In the genomic region with DNA sequence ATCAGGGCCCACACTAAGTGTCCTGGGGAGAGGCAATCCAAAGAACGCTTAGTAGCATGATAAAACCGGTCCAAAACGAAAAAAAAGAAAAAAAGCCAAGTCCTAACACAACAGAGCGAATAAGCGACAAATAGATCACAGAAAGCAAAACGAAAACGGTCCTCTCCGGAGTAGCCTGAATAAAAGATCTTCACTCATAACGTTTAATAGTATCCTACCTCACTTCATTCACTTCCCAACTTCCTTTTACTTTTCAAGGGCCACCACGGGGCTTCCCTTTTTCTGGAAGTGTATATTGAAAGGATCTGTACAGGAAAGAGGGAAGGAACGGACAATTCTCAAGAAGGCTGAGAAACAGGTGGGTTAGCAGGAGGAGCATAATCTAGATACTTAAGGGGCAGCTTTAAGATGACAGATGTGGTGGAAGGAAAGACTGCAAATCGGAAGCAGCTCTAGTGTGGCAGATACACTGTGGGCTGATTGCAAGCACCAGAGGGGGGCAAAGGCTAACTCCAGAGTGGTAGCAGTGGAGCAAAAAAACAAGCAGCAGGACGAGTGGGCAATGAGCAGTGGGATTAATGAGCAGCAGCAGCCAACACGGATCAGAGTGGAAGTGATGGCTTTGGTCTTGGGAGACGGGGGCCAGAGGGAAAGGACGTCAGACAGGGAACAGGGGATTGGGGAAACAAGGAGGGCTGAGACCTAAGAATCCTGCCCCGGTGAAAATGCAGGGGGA, we compare ENCODE assay signal across 8 cellular contexts. TPM values are rescaled to one million over a fixed set of nuclear protein-coding genes. Genes with fewer than 3 reads are reported as not detected.
DNase-seq lines count a peak whose midpoint lies in the region; ATAC-seq, FAIRE-seq and TF ChIP-seq lines count a peak whose summit lies in the region.

No MANE protein-coding gene starts in this region.

- no peaks in the 10 kb centered on the region for H3K9me3 Mint-ChIP-seq in activated CD8-positive, alpha-beta memory T cell treated with anti-CD3 and anti-CD28 coated beads, Interleukin-2, amount 10 ng/mL, durations not matched to agents 7 days and 5 days (ENCODE audit: low read depth)

- peak overlapping the region; percentile 84 for H2AFZ ChIP-seq in PC-9
- peak overlapping the region; percentile 98 for H2AFZ ChIP-seq in keratinocyte (ENCODE audit: control insufficient read depth, low read length)

- H3K27me3 ChIP-seq in PC-9 (ENCODE audit: insufficient read depth, low read depth), result no peaks in the 10 kb centered on the region
- H3K27me3 ChIP-seq in body of pancreas, result no peaks in the 10 kb centered on the region
- H3K27me3 ChIP-seq in keratinocyte (ENCODE audit: control insufficient read depth, extremely low read depth, insufficient read depth, low read length), result no peaks in the 10 kb centered on the region

- dilution Hi-C loops in keratinocyte (cut with MboI; ENCODE audit: extremely low pct_ligation_motif_present, low sequenced_read_pairs), result no loop called here

- POLR2A ChIA-PET in PC-9 (lab: Charles Lee; ENCODE audit: unreplicated experiment), result interaction anchor here (0.6 kb wide), 2 partner anchors 78 to 89 kb away, joined by 3 to 4 read pairs; no protein-coding TSS in a partner anchor

- H3K4me1 Mint-ChIP-seq in activated CD8-positive, alpha-beta memory T cell treated with anti-CD3 and anti-CD28 coated beads, Interleukin-2, amount 10 ng/mL, durations not matched to agents 7 days and 5 days, result peaks cover 15% of the 10 kb centered on the region

- DNase-seq in activated CD8-positive, alpha-beta memory T cell treated with anti-CD3 and anti-CD28 coated beads, Interleukin-2, amount 10 ng/mL, durations not matched to agents 7 days and 5 days, result peak; percentile 65
- DNase-seq in activated CD8-positive, alpha-beta memory T cell treated with anti-CD3 and anti-CD28 coated beads, Interleukin-2, amount 50 U/mL, for 48 hours, result no peak
- DNase-seq in PC-9 (no peak), body of pancreas (peak; percentile 16 to 35 (median 19)), keratinocyte (ENCODE audit: low read depth, low spot score) (no peak)
- peak; percentile 14 to 28 for DNase-seq in stimulated activated CD4-positive, alpha-beta T cell treated with anti-CD3 and anti-CD28 coated beads, Interleukin-2, amount 100 ng/mL, for 24 hours

- H3K4me3 ChIP-seq in PC-9 (peak overlapping the region; percentile 78), body of pancreas (peak overlapping the region; percentile 51 to 75), keratinocyte (ENCODE audit: control insufficient read depth in 2 of 3, extremely low read depth in 1 of 3, insufficient read depth in 2 of 3, low read depth in 1 of 3, low read length in 3 of 3) (peak overlapping the region; percentile 80 to 100 (median 100))

- H4K20me1 ChIP-seq in PC-9 (ENCODE audit: insufficient read depth) (peaks cover 23% of the 10 kb centered on the region), keratinocyte (ENCODE audit: control insufficient read depth, extremely low read depth, insufficient read depth, low read length) (peaks cover 2% of the 10 kb centered on the region)

- TF ChIP-seq CTCF in PC-9 (conservative IDR thresholded peaks at IDR 0.05), result no peak
- no peak for TF ChIP-seq CTCF in body of pancreas (IDR thresholded peaks at IDR 0.05)
- no peak for TF ChIP-seq CTCF in keratinocyte (optimal IDR thresholded peaks at IDR 0.05 in 1 of 3, IDR thresholded peaks at IDR 0.05 in 1 of 3, conservative IDR thresholded peaks at IDR 0.05 in 1 of 3; ENCODE audit: extremely low read depth in 1 of 3, insufficient read depth in 2 of 3, low read length in 3 of 3)

- peaks cover 4% of the 10 kb centered on the region; the same call in 1 of the 2 replicates for H3K36me3 ChIP-seq in PC-9 (ENCODE audit: low read depth)
- no peaks in the 10 kb centered on the region for H3K36me3 ChIP-seq in body of pancreas (replicated peaks in 1 of 2; ENCODE audit: insufficient read depth in 1 of 2, low read depth in 2 of 2)
- H3K36me3 ChIP-seq in keratinocyte (ENCODE audit: control insufficient read depth in 2 of 2, extremely low read depth in 1 of 2, insufficient read depth in 2 of 2, low read length in 2 of 2), result peaks cover 0 to 3% of the 10 kb centered on the region in 2 experiments

- H3K9me2 ChIP-seq in PC-9 (ENCODE audit: insufficient read depth), result no peaks in the 10 kb centered on the region

- H3K27ac ChIP-seq in PC-9 (peak overlapping the region; percentile 77), body of pancreas (peak overlapping the region; percentile 86 to 94 (median 90)), keratinocyte (ENCODE audit: control insufficient read depth, insufficient read depth, low read length) (peak overlapping the region; percentile 98)

- peaks cover 5% of the 10 kb centered on the region for H3K36me3 Mint-ChIP-seq in activated CD8-positive, alpha-beta memory T cell treated with anti-CD3 and anti-CD28 coated beads, Interleukin-2, amount 10 ng/mL, durations not matched to agents 7 days and 5 days

- H3F3A ChIP-seq in PC-9 (ENCODE audit: insufficient read depth, low read depth), result peaks cover 9% of the 10 kb centered on the region; the same call in 1 of the 2 replicates

- H3K9ac ChIP-seq in keratinocyte (ENCODE audit: control insufficient read depth, extremely low read depth, insufficient read depth, low read length), result peak overlapping the region; percentile 99

- TF ChIP-seq POLR2A in body of pancreas (IDR thresholded peaks at IDR 0.05), result no peak

- H3K9me1 ChIP-seq in keratinocyte (ENCODE audit: control insufficient read depth, extremely low read depth, insufficient read depth, low read length), result no peaks in the 10 kb centered on the region

- no peak for FAIRE-seq in keratinocyte (lab: Jason Lieb, UNC)

- TSS peak; percentile 64 for BruUV-seq in PC-9 (replicated peaks; lab: Mats Ljungman, UMichigan)

- CTCF ChIA-PET in activated CD8-positive, alpha-beta memory T cell treated with anti-CD3 and anti-CD28 coated beads, Interleukin-2, amount 10 ng/mL, durations not matched to agents 7 days and 5 days (lab: Charles Lee), result interaction anchor here (1.0 to 1.3 kb wide), 3 partner anchors 15 to 227 kb away, joined by 3 to 4 read pairs (median 4); no protein-coding TSS in a partner anchor
- CTCF ChIA-PET in PC-9 (lab: Charles Lee), result interaction anchor here (0.5 to 0.6 kb wide), 2 partner anchors 8 to 606 kb away, joined by 4 read pairs; no protein-coding TSS in a partner anchor

- peaks cover 54% of the 10 kb centered on the region for H3K79me2 ChIP-seq in PC-9 (ENCODE audit: low read depth)
- peaks cover 53% of the 10 kb centered on the region for H3K79me2 ChIP-seq in keratinocyte (ENCODE audit: control insufficient read depth, insufficient read depth, low read length)

- H3K4me3 Mint-ChIP-seq in activated CD8-positive, alpha-beta memory T cell treated with anti-CD3 and anti-CD28 coated beads, Interleukin-2, amount 10 ng/mL, durations not matched to agents 7 days and 5 days, result no peak overlapping the region

- H3K4me1 ChIP-seq in PC-9 (replicated peaks; ENCODE audit: insufficient read depth) (peaks cover 27% of the 10 kb centered on the region), body of pancreas (peaks cover 20% of the 10 kb centered on the region), keratinocyte (ENCODE audit: control insufficient read depth, extremely low read depth, insufficient read depth, low read length) (peaks cover 20% of the 10 kb centered on the region)

- intact Hi-C loops in PC-9 (cut with micrococcal nuclease; ENCODE audit: unreplicated experiment), result loop anchor here (5.0 kb wide), 1 partner anchor 97 kb away; no protein-coding TSS in a partner anchor
- intact Hi-C loops in body of pancreas (cut with DNase I), result no loop called here

- peak; percentile 15 for ATAC-seq in activated CD8-positive, alpha-beta memory T cell treated with anti-CD3 and anti-CD28 coated beads, Interleukin-2, amount 10 ng/mL, durations not matched to agents 7 days and 5 days
- peak; percentile 26 for ATAC-seq in HG02642 (IDR thresholded peaks at IDR 0.05; ENCODE audit: poor library complexity, unreplicated experiment)
- peak; percentile 2 for ATAC-seq in body of pancreas
- no peak for ATAC-seq in HG03457 (IDR thresholded peaks at IDR 0.05; ENCODE audit: unreplicated experiment)

- H3K4me2 ChIP-seq in PC-9 (peak overlapping the region; percentile 96), keratinocyte (ENCODE audit: control insufficient read depth, extremely low read depth, insufficient read depth, low read depth, low read length) (peak overlapping the region; percentile 93)

- H3K9me3 ChIP-seq in PC-9 (ENCODE audit: insufficient read depth, low read depth), result no peaks in the 10 kb centered on the region
- no peaks in the 10 kb centered on the region for H3K9me3 ChIP-seq in body of pancreas
- H3K9me3 ChIP-seq in keratinocyte (ENCODE audit: control insufficient read depth, low read depth, low read length), result no peaks in the 10 kb centered on the region

- no peak overlapping the region for H3K27ac Mint-ChIP-seq in activated CD8-positive, alpha-beta memory T cell treated with anti-CD3 and anti-CD28 coated beads, Interleukin-2, amount 10 ng/mL, durations not matched to agents 7 days and 5 days

- WGBS in body of pancreas, 2 donors, result 0% methylated on average over 17 of the region's 17 CpGs

- H3K27me3 Mint-ChIP-seq in activated CD8-positive, alpha-beta memory T cell treated with anti-CD3 and anti-CD28 coated beads, Interleukin-2, amount 10 ng/mL, durations not matched to agents 7 days and 5 days, result no peaks in the 10 kb centered on the region

RNA-seq across cellular contexts. Expression of a gene that starts 0.9 kb away (rescaled TPM):
- total RNA-seq in activated CD8-positive, alpha-beta memory T cell treated with anti-CD3 and anti-CD28 coated beads, Interleukin-2, amount 10 ng/mL, durations not matched to agents 7 days and 5 days, result 10 to 100 TPM; 21.1 to 26.5 TPM
- total RNA-seq in PC-9 (2021) (22.8 and 25.8 TPM in 2 replicates), body of pancreas (10 to 100 TPM; 11.9 to 12.2 TPM)
- 8.2 to 12.6 TPM (median 11.4 TPM) in 3 replicates for polyA plus RNA-seq in keratinocyte
- polyA plus RNA-seq in keratinocyte (2011; ENCODE audit: low read depth), result 22.2 TPM
- polyA plus RNA-seq in keratinocyte (2011; cell fraction: cytosol; rRNA removed), result 7.5 and 12.6 TPM in 2 replicates
- polyA plus RNA-seq in keratinocyte (2011; cell fraction: nucleus; rRNA removed), result 15.2 and 15.7 TPM in 2 replicates
- polyA plus RNA-seq in keratinocyte (2012; ENCODE audit: low replicate concordance), result 9.9 and 10.4 TPM in 2 replicates
- polyA minus RNA-seq in keratinocyte, result 13.2 to 17.0 TPM (median 16.9 TPM) in 3 replicates
- polyA minus RNA-seq in keratinocyte (2011; cell fraction: cytosol; rRNA and poly(A)+ RNA removed), result 9.6 TPM
- polyA minus RNA-seq in keratinocyte (2011; cell fraction: nucleus; rRNA and poly(A)+ RNA removed), result 15.4 and 32.5 TPM in 2 replicates

RNA-seq across cellular contexts. Expression of a gene that starts 48.7 kb away (rescaled TPM):
- 100 to 1,000 TPM; 119 to 120 TPM for total RNA-seq in activated CD8-positive, alpha-beta memory T cell treated with anti-CD3 and anti-CD28 coated beads, Interleukin-2, amount 10 ng/mL, durations not matched to agents 7 days and 5 days
- total RNA-seq in PC-9 (2021) (75.4 and 108 TPM in 2 replicates), body of pancreas (10 to 100 TPM; 13.7 to 24.4 TPM)
- 56.2 to 74.6 TPM (median 61.0 TPM) in 3 replicates for polyA plus RNA-seq in keratinocyte
- polyA plus RNA-seq in keratinocyte (2011; ENCODE audit: low read depth), result 15.9 TPM
- polyA plus RNA-seq in keratinocyte (2011; cell fraction: cytosol; rRNA removed), result 33.5 and 49.9 TPM in 2 replicates
- 89.8 and 99.3 TPM in 2 replicates for polyA plus RNA-seq in keratinocyte (2011; cell fraction: nucleus; rRNA removed)
- polyA plus RNA-seq in keratinocyte (2012; ENCODE audit: low replicate concordance), result 31.7 and 48.3 TPM in 2 replicates
- polyA minus RNA-seq in keratinocyte, result 52.0 to 127 TPM (median 101 TPM) in 3 replicates
- polyA minus RNA-seq in keratinocyte (2011; cell fraction: cytosol; rRNA and poly(A)+ RNA removed), result 48.5 TPM
- 61.6 and 105 TPM in 2 replicates for polyA minus RNA-seq in keratinocyte (2011; cell fraction: nucleus; rRNA and poly(A)+ RNA removed)

Comparison
In these comparisons a context has a peak if more than half of its experiments do, and no peak if none do; other contexts are left out.
1. DNase-seq: peak in activated CD8-positive, alpha-beta memory T cell treated with anti-CD3 and anti-CD28 coated beads, Interleukin-2, amount 10 ng/mL, durations not matched to agents 7 days and 5 days (single experiment), body of pancreas (4 of 4) and stimulated activated CD4-positive, alpha-beta T cell treated with anti-CD3 and anti-CD28 coated beads, Interleukin-2, amount 100 ng/mL, for 24 hours (2 of 2); none in activated CD8-positive, alpha-beta memory T cell treated with anti-CD3 and anti-CD28 coated beads, Interleukin-2, amount 50 U/mL, for 48 hours (single experiment), PC-9 (0 of 2) and keratinocyte (single experiment).
2. Peak in every context shown above with its lines, with median percentiles within 50 percentile points of each other: H3K27ac ChIP-seq and H3K4me3 ChIP-seq.